In the genomic region with DNA sequence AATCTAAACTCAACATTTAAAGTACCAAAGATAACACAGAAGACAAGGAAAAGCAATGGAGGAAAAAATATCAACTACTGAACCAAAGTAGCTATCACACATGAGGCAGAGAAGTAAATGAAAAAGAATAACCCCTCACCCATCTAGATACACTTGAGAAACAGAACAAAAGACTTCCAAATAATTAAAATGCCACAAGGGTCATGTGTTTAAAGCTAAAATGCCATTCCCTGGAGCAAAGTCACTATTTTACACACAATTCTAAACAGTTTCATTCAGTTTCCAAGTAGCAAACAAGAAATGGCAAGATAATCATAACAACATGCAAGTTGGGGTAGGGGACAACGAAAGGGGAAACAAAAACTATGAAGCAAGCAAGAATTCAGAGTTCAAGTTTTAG, we compare ENCODE assay signal across 26 cellular contexts. TPM values are rescaled to one million over a fixed set of nuclear protein-coding genes. Genes with fewer than 3 reads are reported as not detected.
DNase-seq lines count a peak whose midpoint lies in the region; ATAC-seq, FAIRE-seq and TF ChIP-seq lines count a peak whose summit lies in the region.
"Had no signal": no experiment of that assay in that cellular context is flagged by ENCODE, and none has a peak within 500 bp of the region (broad histone marks: within the 10 kb centered on the region; RNA-seq: fewer than 3 reads in every experiment).

No MANE protein-coding gene starts in this region.

- no CpG with 5 or more reads among the region's 1 CpG for WGBS in IMR-90 (ENCODE audit: extremely low coverage in 2 of 2, insufficient read length in 1 of 2), 2 experiments
- 73% methylated on average over 1 of the region's 1 CpG; no CpG with 5 or more reads in 1 of the 2 experiments for WGBS in H1 (ENCODE audit: extremely low coverage in 1 of 2, insufficient coverage in 1 of 2, insufficient read length in 1 of 2, insufficient replicate concordance in 2 of 2, low coverage in 1 of 2, low lambda C conversion rate in 2 of 2, missing lambda C conversion rate in 1 of 2), 2 experiments

- no peak overlapping the region for H2AK9ac ChIP-seq in IMR-90 (replicated peaks; ENCODE audit: low read depth, low read length, poor library complexity)

- H3K4me3 ChIP-seq in IMR-90 (ENCODE audit: insufficient read depth, low read depth, low read length) (no peak overlapping the region), H1 (ENCODE audit: extremely low read depth in 1 of 4, insufficient read depth in 2 of 4, low read depth in 3 of 4, low read length in 4 of 4) (peak overlapping the region in 1 of 4 experiments; percentile 28; a peak in 2 of 8 replicates)
- H3K4me3 ChIP-seq: coronary artery, lung, pancreas, right lobe of liver, vagina had no signal

- H3K23ac ChIP-seq in IMR-90 (ENCODE audit: low read depth, low read length) (no peak overlapping the region), H1 (ENCODE audit: insufficient read length) (no peak overlapping the region)

- TF ChIP-seq POLR2A in IMR-90 (IDR thresholded peaks at IDR 0.05; ENCODE audit: low read depth, low read length) (no peak), H1 (IDR thresholded peaks at IDR 0.05; ENCODE audit: control extremely low read depth in 1 of 2, low read depth in 2 of 2, low read length in 2 of 2) (no peak)

- peak; percentile 39 for FAIRE-seq in H1 (lab: Jason Lieb, UNC)
- FAIRE-seq: GM12891, keratinocyte, pancreas had no signal

- H2AK5ac ChIP-seq in IMR-90 (ENCODE audit: low read depth, low read length) (no peak overlapping the region), H1 (ENCODE audit: low read depth, low read length) (no peak overlapping the region)

- H3K9me3 Mint-ChIP-seq in nephron progenitor cell = no peaks in the 10 kb centered on the region
- H3K9me3 Mint-ChIP-seq: activated naive CD8-positive, alpha-beta T cell treated with anti-CD3 and anti-CD28 coated beads, Interleukin-2, amount 10 ng/mL, durations not matched to agents 7 days and 5 days had no signal

- CTCF ChIA-PET in IMR-90 (lab: Yijun Ruan, JAX) = no interaction called here
- CTCF ChIA-PET in H1 (lab: Charles Lee; ENCODE audit: partially characterized antibody) = interaction anchor here (0.6 kb wide), 1 partner anchor 19 kb away, joined by 4 read pairs; no protein-coding TSS in a partner anchor

- no peak overlapping the region for H3K9ac ChIP-seq in IMR-90 (ENCODE audit: low read depth, low read length)
- H3K9ac ChIP-seq in H1 (replicated peaks in 1 of 4; ENCODE audit: extremely low read depth in 1 of 4, low read depth in 3 of 4, low read length in 3 of 4) = no peak overlapping the region

- dilution Hi-C loops in IMR-90 (cut with HindIII; ENCODE audit: low sequenced_read_pairs, unreplicated experiment) = no loop called here

- in situ Hi-C loops in IMR-90 (cut with MboI; ENCODE audit: low sequenced_read_pairs) = no loop called here

- H2BK15ac ChIP-seq in IMR-90 (ENCODE audit: low read depth, low read length) (no peak overlapping the region), H1 (ENCODE audit: low read length) (no peak overlapping the region)

- TF ChIP-seq EP300 in H1 (IDR thresholded peaks at IDR 0.05; ENCODE audit: borderline replicate concordance in 1 of 2, low read depth in 2 of 2, low read length in 2 of 2) = no peak

- H4K20me1 ChIP-seq in IMR-90 (ENCODE audit: insufficient read depth, low read length) (peaks cover 15% of the 10 kb centered on the region; the same call in 1 of the 2 replicates), H1 (replicated peaks in 1 of 2; ENCODE audit: control insufficient read depth in 1 of 2, insufficient read depth in 2 of 2, low read length in 2 of 2) (peaks cover 1 to 6% of the 10 kb centered on the region in 2 experiments)

- H4K91ac ChIP-seq in IMR-90 (ENCODE audit: insufficient read depth, low read depth, low read length) = no peak overlapping the region
- H4K91ac ChIP-seq in H1 (replicated peaks; ENCODE audit: insufficient read length, low read length) = no peak overlapping the region

- TF ChIP-seq CTCF in IMR-90 (conservative IDR thresholded peaks at IDR 0.05; ENCODE audit: low read depth, low read length) = no peak
- TF ChIP-seq CTCF in H1 (IDR thresholded peaks at IDR 0.05; ENCODE audit: control extremely low read depth in 1 of 3, insufficient read depth in 1 of 3, low read depth in 1 of 3, low read length in 3 of 3) = no peak
- TF ChIP-seq CTCF in nephron progenitor cell (IDR thresholded peaks at IDR 0.05) = no peak

- no peaks in the 10 kb centered on the region; the same call in 1 of the 2 replicates for H3K23me2 ChIP-seq in H1 (ENCODE audit: low read depth, low read length)

- H3K79me2 ChIP-seq in H1 (ENCODE audit: control insufficient read depth in 1 of 2, insufficient read depth in 2 of 2, low read length in 2 of 2) = peaks cover 0 to 96% of the 10 kb centered on the region in 2 experiments; a peak in 3 of 4 replicates

- peak overlapping the region; percentile 47; the same call in 1 of the 2 replicates for H3K4me2 ChIP-seq in IMR-90 (ENCODE audit: low read depth, low read length)
- peak overlapping the region; percentile 27 to 45 for H3K4me2 ChIP-seq in H1 (ENCODE audit: insufficient read depth in 1 of 2, low read depth in 2 of 2, low read length in 2 of 2)

- no peak for TF ChIP-seq RAD21 in IMR-90 (IDR thresholded peaks at IDR 0.05; ENCODE audit: low read length)
- TF ChIP-seq RAD21 in H1 (IDR thresholded peaks at IDR 0.05 in 1 of 2, conservative IDR thresholded peaks at IDR 0.05 in 1 of 2; ENCODE audit: low read depth in 2 of 2, low read length in 2 of 2) = no peak

- H3K14ac ChIP-seq in IMR-90 (replicated peaks; ENCODE audit: low read depth, low read length) (no peak overlapping the region), H1 (ENCODE audit: insufficient read length) (no peak overlapping the region)

- no TSS peak for BruUV-seq in IMR-90 (replicated peaks; lab: Mats Ljungman, UMichigan)

- peaks cover 18 to 57% of the 10 kb centered on the region in 2 experiments for H3K79me1 ChIP-seq in IMR-90 (ENCODE audit: low read depth in 1 of 2, low read length in 2 of 2)
- peaks cover 2% of the 10 kb centered on the region; the same call in 1 of the 2 replicates for H3K79me1 ChIP-seq in H1 (ENCODE audit: low read depth, low read length)

- H3K9me3 ChIP-seq in IMR-90 (ENCODE audit: control insufficient read depth, insufficient read depth, low read length) (no peaks in the 10 kb centered on the region), H1 (ENCODE audit: insufficient read depth in 2 of 2, low read depth in 1 of 2, low read length in 1 of 2) (no peaks in the 10 kb centered on the region)
- H3K9me3 ChIP-seq: pancreas, right lobe of liver, vagina had no signal

- H2BK20ac ChIP-seq in IMR-90 (ENCODE audit: low read depth, low read length) (no peak overlapping the region), H1 (ENCODE audit: low read length) (no peak overlapping the region)

- peak overlapping the region; percentile 2 for H3K4me3 Mint-ChIP-seq in nephron progenitor cell
- H3K4me3 Mint-ChIP-seq: activated CD8-positive, alpha-beta memory T cell treated with anti-CD3 and anti-CD28 coated beads, Interleukin-2, amount 10 ng/mL, durations not matched to agents 7 days and 5 days; activated naive CD8-positive, alpha-beta T cell treated with anti-CD3 and anti-CD28 coated beads, Interleukin-2, amount 10 ng/mL, durations not matched to agents 7 days and 5 days had no signal

- H3K27ac ChIP-seq in IMR-90 (ENCODE audit: insufficient read depth, low read length) = no peak overlapping the region
- H3K27ac ChIP-seq in H1 (ENCODE audit: low read depth, low read length) = no peak overlapping the region
- H3K27ac ChIP-seq: coronary artery, foreskin keratinocyte, pancreas, right lobe of liver, vagina had no signal

- H2AFZ ChIP-seq in IMR-90 (replicated peaks; ENCODE audit: low read length, poor library complexity) (no peak overlapping the region), H1 (ENCODE audit: low read length) (no peak overlapping the region)

- H3K4ac ChIP-seq in IMR-90 (ENCODE audit: low read depth, low read length) (no peak overlapping the region), H1 (replicated peaks; ENCODE audit: insufficient read length, low read depth, low read length) (peak overlapping the region; percentile 85)

- H2BK5ac ChIP-seq in IMR-90 (ENCODE audit: low read depth, low read length, poor library complexity, severe bottlenecking) (no peak overlapping the region), H1 (ENCODE audit: low read depth, low read length) (no peak overlapping the region; the same call in 1 of the 2 replicates)

- no peak overlapping the region for H4K5ac ChIP-seq in IMR-90 (ENCODE audit: low read depth, low read length)
- H4K5ac ChIP-seq in H1 (ENCODE audit: insufficient read length, low read depth, low read length) = peak overlapping the region; percentile 83

- intact Hi-C loops in IMR-90 (cut with micrococcal nuclease) = no loop called here

- ATAC-seq in IMR-90 (ENCODE audit: low read depth) (no peak), GM21360 (IDR thresholded peaks at IDR 0.05; ENCODE audit: unreplicated experiment) (no peak), HG03378 (IDR thresholded peaks at IDR 0.05; ENCODE audit: unreplicated experiment) (no peak)
- ATAC-seq: activated CD8-positive, alpha-beta memory T cell treated with anti-CD3 and anti-CD28 coated beads, Interleukin-2, amount 10 ng/mL, durations not matched to agents 7 days and 5 days; foreskin keratinocyte had no signal

- H3K56ac ChIP-seq in IMR-90 (ENCODE audit: extremely low read depth, insufficient read depth, low read length) (no peak overlapping the region), H1 (replicated peaks; ENCODE audit: insufficient read length, low read depth, low read length) (no peak overlapping the region)

- peak overlapping the region; percentile 86 for H3K27ac Mint-ChIP-seq in nephron progenitor cell
- H3K27ac Mint-ChIP-seq: activated CD8-positive, alpha-beta memory T cell treated with anti-CD3 and anti-CD28 coated beads, Interleukin-2, amount 10 ng/mL, durations not matched to agents 7 days and 5 days; activated naive CD8-positive, alpha-beta T cell treated with anti-CD3 and anti-CD28 coated beads, Interleukin-2, amount 10 ng/mL, durations not matched to agents 7 days and 5 days had no signal

- H3K4me1 ChIP-seq in IMR-90 (ENCODE audit: control insufficient read depth, insufficient read depth, low read length) = peaks cover 2% of the 10 kb centered on the region; the same call in 1 of the 2 replicates
- peaks cover 0 to 16% (median 6%) of the 10 kb centered on the region in 4 experiments; a peak in 5 of 7 replicates for H3K4me1 ChIP-seq in H1 (replicated peaks in 1 of 4; ENCODE audit: control insufficient read depth in 3 of 4, insufficient read depth in 4 of 4, low read length in 3 of 4)

- H3K36me3 ChIP-seq in IMR-90 (ENCODE audit: control insufficient read depth, insufficient read depth, low read length) (no peaks in the 10 kb centered on the region), H1 (ENCODE audit: control insufficient read depth in 2 of 4, insufficient read depth in 4 of 4, low read length in 3 of 4) (no peaks in the 10 kb centered on the region)
- H3K36me3 ChIP-seq: pancreas, right lobe of liver, vagina had no signal

- no peak overlapping the region for H4K8ac ChIP-seq in IMR-90 (ENCODE audit: low read depth in 2 of 2, low read length in 2 of 2)
- no peak overlapping the region for H4K8ac ChIP-seq in H1 (ENCODE audit: extremely low read depth, insufficient read depth, low read length)

- no peak overlapping the region for H2BK120ac ChIP-seq in IMR-90 (ENCODE audit: low read depth, low read length)
- peak overlapping the region; percentile 87 for H2BK120ac ChIP-seq in H1 (replicated peaks; ENCODE audit: low read depth, low read length)

- DNase-seq in AG08395 (ENCODE audit: low spot score) = peak; percentile 5
- DNase-seq in IMR-90 = no peak
- no peak for DNase-seq in H1 (ENCODE audit: low read depth in 1 of 2, low spot score in 2 of 2)
- DNase-seq in nephron progenitor cell = no peak
- DNase-seq in Kasumi-1 (lab: John Stamatoyannopoulos, UW) = no peak
- no peak for DNase-seq in NCI-H345 treated with DMSO at 0.1 percent for 48 hours (lab: John Stamatoyannopoulos, UW; ENCODE audit: unreplicated experiment)
- DNase-seq: activated CD4-positive, alpha-beta T cell treated with anti-CD3 and anti-CD28 coated beads for 48 hours; activated CD8-positive, alpha-beta memory T cell treated with anti-CD3 and anti-CD28 coated beads, Interleukin-2, amount 10 ng/mL, durations not matched to agents 7 days and 5 days; activated naive CD8-positive, alpha-beta T cell treated with anti-CD3 and anti-CD28 coated beads, Interleukin-2, amount 10 ng/mL, durations not matched to agents 7 days and 5 days; DMS153; foreskin keratinocyte; H7; hypothalamus; NCI-H1105 treated with DMSO at 0.1 percent for 48 hours; NCI-H2107; NCI-H526 treated with DMSO at 0.1 percent for 48 hours; pancreas; right lobe of liver; substantia nigra had no signal

- POLR2A ChIA-PET in IMR-90 (lab: Charles Lee; ENCODE audit: unreplicated experiment) = no interaction called here
- POLR2A ChIA-PET in H1 (lab: Charles Lee; ENCODE audit: partially characterized antibody) = interaction anchor here (1.8 kb wide), 1 partner anchor 11 kb away, joined by 6 read pairs; the partner anchor contains the start of gene OSBPL8

- H3K36me3 Mint-ChIP-seq in nephron progenitor cell (ENCODE audit: low read depth) = peaks cover 5% of the 10 kb centered on the region

- H3K27me3 ChIP-seq in IMR-90 (ENCODE audit: control insufficient read depth, insufficient read depth, low read length) = no peaks in the 10 kb centered on the region
- no peaks in the 10 kb centered on the region for H3K27me3 ChIP-seq in H1 (replicated peaks in 1 of 4; ENCODE audit: control insufficient read depth in 3 of 4, extremely low read depth in 1 of 4, insufficient read depth in 3 of 4, low read length in 3 of 4)
- H3K27me3 ChIP-seq: foreskin keratinocyte, pancreas, right lobe of liver, vagina had no signal

- peaks cover 47% of the 10 kb centered on the region for H3K4me1 Mint-ChIP-seq in nephron progenitor cell

- H3K18ac ChIP-seq in IMR-90 (ENCODE audit: low read depth, low read length) (no peak overlapping the region; the same call in 1 of the 2 replicates), H1 (ENCODE audit: extremely low read depth, low read length) (no peak overlapping the region)

- H2BK12ac ChIP-seq in H1 (ENCODE audit: low read depth, low read length) = peak overlapping the region; percentile 68; the same call in 1 of the 2 replicates

- H3K27me3 Mint-ChIP-seq in nephron progenitor cell (ENCODE audit: low read depth, poor library complexity) = no peaks in the 10 kb centered on the region
- H3K27me3 Mint-ChIP-seq: activated CD8-positive, alpha-beta memory T cell treated with anti-CD3 and anti-CD28 coated beads, Interleukin-2, amount 10 ng/mL, durations not matched to agents 7 days and 5 days; activated naive CD8-positive, alpha-beta T cell treated with anti-CD3 and anti-CD28 coated beads, Interleukin-2, amount 10 ng/mL, durations not matched to agents 7 days and 5 days had no signal

- H3K9me1 ChIP-seq in IMR-90 (ENCODE audit: insufficient read depth, low read length) = peaks cover 5% of the 10 kb centered on the region; the same call in 1 of the 2 replicates

RNA-seq across cellular contexts. Expression of gene OSBPL8, which starts 12.0 kb away (rescaled TPM):
- 24.2 and 48.0 TPM in 2 replicates for total RNA-seq in IMR-90 (2012; rRNA removed)
- polyA plus RNA-seq in IMR-90 (2012; rRNA removed) = 16.3 and 17.8 TPM in 2 replicates
- polyA plus RNA-seq in IMR-90 (2012; cell fraction: cytosol; rRNA removed) = 17.3 and 24.6 TPM in 2 replicates
- polyA plus RNA-seq in IMR-90 (2012; cell fraction: nucleus; rRNA removed; ENCODE audit: low replicate concordance) = 14.6 and 33.3 TPM in 2 replicates
- total RNA-seq in H1 (2021; fragmentation: NEBNext Ultra II Directional; extraction: Animal tissue kit (Norgen Biotek cat#: 25700)) = 78.7 and 81.1 TPM in 2 replicates
- 10.9 and 28.9 TPM in 2 replicates for polyA plus RNA-seq in H1 (2011; rRNA removed)
- polyA plus RNA-seq in H1 (2011; cell fraction: cytosol; rRNA removed) = 16.0 TPM
- 52.2 TPM for polyA plus RNA-seq in H1 (2011; cell fraction: nucleus; rRNA removed)
- polyA plus RNA-seq in H1 (2012, experiment 1 of 2) = 14.0 to 31.1 TPM (median 22.4 TPM) in 4 replicates
- polyA plus RNA-seq in H1 (2012, experiment 2 of 2) = 1.7 TPM
- polyA plus RNA-seq in H1 (2013, experiment 1 of 2) = 44.3 TPM
- polyA plus RNA-seq in H1 (2013, experiment 2 of 2) = 45.2 TPM
- polyA minus RNA-seq in H1 (2011; rRNA and poly(A)+ RNA removed) = 75.0 and 106 TPM in 2 replicates
- polyA minus RNA-seq in H1 (2011; cell fraction: cytosol; rRNA and poly(A)+ RNA removed) = 63.6 TPM
- polyA minus RNA-seq in H1 (2011; cell fraction: nucleus; rRNA and poly(A)+ RNA removed) = 128 TPM
